Comparison of ENCODE assay signal across 8 cellular contexts in the genomic region with DNA sequence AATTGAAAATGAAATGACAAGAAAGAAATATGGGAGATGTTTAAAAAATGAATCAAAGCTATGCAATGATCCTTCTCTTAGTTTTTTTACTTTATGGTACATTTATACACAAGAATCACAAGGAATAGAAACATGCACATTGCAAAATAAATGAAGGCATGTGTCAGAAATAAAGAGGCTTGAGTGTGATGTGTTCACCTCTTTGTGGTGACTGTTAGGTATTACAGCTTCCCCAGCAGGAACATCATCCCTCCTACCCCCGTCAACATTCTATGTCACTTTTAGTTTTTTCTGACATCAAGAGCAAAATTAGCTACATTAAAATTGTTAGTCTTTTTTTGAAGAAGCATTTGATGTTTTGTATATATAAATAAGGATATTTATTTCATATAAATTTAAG.
A peak's percentile ranks its signal among the peaks of the same experiment; 100 is the strongest.
DNase-seq lines count a peak whose midpoint lies in the region; ATAC-seq and TF ChIP-seq lines count a peak whose summit lies in the region.

No MANE protein-coding gene starts in this region.

- peak; percentile 59 for ATAC-seq in HG02884 (IDR thresholded peaks at IDR 0.05; ENCODE audit: unreplicated experiment)

- DNase-seq in DMS53 treated with DMSO at 0.1 percent for 48 hours (lab: John Stamatoyannopoulos, UW; ENCODE audit: unreplicated experiment) (peak; percentile 12), kidney epithelial cell (ENCODE audit: low read depth) (no peak), GM19240 (ENCODE audit: insufficient read length, low spot score) (no peak), NCI-H2029 (lab: John Stamatoyannopoulos, UW) (no peak), NCI-H526 treated with DMSO at 0.1 percent for 48 hours (lab: John Stamatoyannopoulos, UW) (no peak), LoVo (ENCODE audit: low spot score) (no peak)

- no peaks in the 10 kb centered on the region for H3K36me3 ChIP-seq in kidney epithelial cell (ENCODE audit: control insufficient read depth, insufficient read depth, low read length)

- no peaks in the 10 kb centered on the region for H3K27me3 ChIP-seq in kidney epithelial cell (ENCODE audit: control insufficient read depth, insufficient read depth, low read length)

- H3K4me3 ChIP-seq in WI38 (ENCODE audit: low read depth, low read length) (no peak overlapping the region), kidney epithelial cell (ENCODE audit: low read depth, low read length) (no peak overlapping the region)

- TF ChIP-seq CTCF in WI38 (IDR thresholded peaks at IDR 0.05; ENCODE audit: low read depth, low read length) (peak; percentile 57), kidney epithelial cell (IDR thresholded peaks at IDR 0.05; ENCODE audit: insufficient read depth, low read length, poor library complexity, severe bottlenecking) (peak; percentile 68)
